In genomic region chr21:36069713-36070573, GRCh38 we compare ENCODE assay signal across 8 cellular contexts. TPM values are rescaled to one million over a fixed set of nuclear protein-coding genes. Genes with fewer than 3 reads are reported as not detected.
DNase-seq lines count a peak whose midpoint lies in the region; ATAC-seq and TF ChIP-seq lines count a peak whose summit lies in the region.

Gene CBR1, plus strand, starts transcription at chr21:36070024. Its CDS starts 92 bp downstream, at chr21:36070116.

- no peaks in the 10 kb centered on the region for H4K20me1 ChIP-seq in fibroblast of lung (ENCODE audit: control insufficient read depth, extremely low read depth, insufficient read depth, low read length)

- no TSS peak for BruUV-seq in Panc1 (replicated peaks; lab: Mats Ljungman, UMichigan)

- in situ Hi-C loops in Panc1 (cut with HindIII; ENCODE audit: low pct_unique_long_range_greater_than_20kb, low sequenced_read_pairs) = no loop called here

- peak; percentile 96 for DNase-seq in D341Med (ENCODE audit: low spot score)
- DNase-seq in Panc1 (ENCODE audit: low read depth, low spot score) = no peak
- DNase-seq in fibroblast of lung (ENCODE audit: low read depth in 2 of 2) = peak; percentile 94 to 96
- peak; percentile 87 for DNase-seq in naive B cell
- peak; percentile 78 to 92 for DNase-seq in stimulated activated effector memory CD8-positive, alpha-beta T cell treated with anti-CD3 and anti-CD28 coated beads, Interleukin-12 subunit alpha, Interleukin-12 subunit beta, amount 100 ng/mL, for 72 hours (ENCODE audit: low spot score in 2 of 2)

- POLR2A ChIA-PET in Panc1 (lab: Charles Lee) = interaction anchor here (1.0 kb wide), 1 partner anchor 10 kb away, joined by 5 read pairs; no protein-coding TSS in a partner anchor

- no peaks in the 10 kb centered on the region for H3K27me3 ChIP-seq in Panc1 (ENCODE audit: control insufficient read depth, insufficient read depth, low read length)
- H3K27me3 ChIP-seq in fibroblast of lung (ENCODE audit: control insufficient read depth, insufficient read depth, low read length) = no peaks in the 10 kb centered on the region

- peak within 1 kb of the TSS; percentile 93 for H2AFZ ChIP-seq in fibroblast of lung (ENCODE audit: low read length)

- CTCF ChIA-PET in Panc1 (lab: Charles Lee) = no interaction called here

- intact Hi-C loops in Panc1 (cut with micrococcal nuclease; ENCODE audit: unreplicated experiment) = no loop called here

- H3K27ac ChIP-seq in Panc1 (ENCODE audit: low read length) (peak within 1 kb of the TSS; percentile 84), fibroblast of lung (ENCODE audit: insufficient read depth, low read length) (peak within 1 kb of the TSS; percentile 87)

- ATAC-seq in GM21529 (IDR thresholded peaks at IDR 0.05; ENCODE audit: unreplicated experiment) (peak; percentile 95), Panc1 (peak; percentile 98), naive B cell (ENCODE audit: low read depth in 2 of 2) (peak; percentile 96 to 98)
- peak; percentile 97 for ATAC-seq in activated T-helper 17 cell treated with anti-CD3 and anti-CD28 coated beads, Interleukin-2, amount 50 U/mL, for 72 hours (replicated peaks)
- peak; percentile 99 for ATAC-seq in stimulated activated effector memory CD8-positive, alpha-beta T cell treated with anti-CD3 and anti-CD28 coated beads, Interleukin-12 subunit alpha, Interleukin-12 subunit beta, amount 100 ng/mL, for 72 hours

- H3K9ac ChIP-seq in fibroblast of lung (ENCODE audit: insufficient read depth, low read length) = peak within 1 kb of the TSS; percentile 90

- H3K79me2 ChIP-seq in fibroblast of lung (ENCODE audit: control insufficient read depth, insufficient read depth, low read length) = peaks cover 20% of the 10 kb centered on the region

- H3K36me3 ChIP-seq in Panc1 (ENCODE audit: control insufficient read depth, insufficient read depth, low read length) (no peaks in the 10 kb centered on the region), fibroblast of lung (ENCODE audit: control insufficient read depth, insufficient read depth, low read length) (peaks cover 8% of the 10 kb centered on the region)

- H3K4me3 Mint-ChIP-seq in IgD-negative memory B cell (peak within 1 kb of the TSS; percentile 79 to 92 (median 90)), naive B cell (peak within 1 kb of the TSS; percentile 84 to 94 (median 90))
- H3K4me3 Mint-ChIP-seq in activated T-helper 17 cell treated with anti-CD3 and anti-CD28 coated beads, Interleukin-2, amount 50 U/mL, for 72 hours = peak within 1 kb of the TSS; percentile 65
- H3K4me3 Mint-ChIP-seq in stimulated activated effector memory CD8-positive, alpha-beta T cell treated with anti-CD3 and anti-CD28 coated beads, Interleukin-12 subunit alpha, Interleukin-12 subunit beta, amount 100 ng/mL, for 72 hours = peak within 1 kb of the TSS; percentile 90

- peaks cover 2 to 7% (median 4%) of the 10 kb centered on the region in 3 donors for H3K9me3 Mint-ChIP-seq in IgD-negative memory B cell
- no peaks in the 10 kb centered on the region for H3K9me3 Mint-ChIP-seq in activated T-helper 17 cell treated with anti-CD3 and anti-CD28 coated beads, Interleukin-2, amount 50 U/mL, for 72 hours
- H3K9me3 Mint-ChIP-seq in naive B cell = peaks cover 0 to 13% (median 5%) of the 10 kb centered on the region in 7 donors
- H3K9me3 Mint-ChIP-seq in stimulated activated effector memory CD8-positive, alpha-beta T cell treated with anti-CD3 and anti-CD28 coated beads, Interleukin-12 subunit alpha, Interleukin-12 subunit beta, amount 100 ng/mL, for 72 hours = peaks cover 3% of the 10 kb centered on the region

- H3K4me1 Mint-ChIP-seq in IgD-negative memory B cell (peaks cover 13 to 30% (median 25%) of the 10 kb centered on the region in 3 donors), naive B cell (peaks cover 23 to 38% (median 32%) of the 10 kb centered on the region in 3 donors)
- peaks cover 21% of the 10 kb centered on the region for H3K4me1 Mint-ChIP-seq in activated T-helper 17 cell treated with anti-CD3 and anti-CD28 coated beads, Interleukin-2, amount 50 U/mL, for 72 hours
- peaks cover 44% of the 10 kb centered on the region for H3K4me1 Mint-ChIP-seq in stimulated activated effector memory CD8-positive, alpha-beta T cell treated with anti-CD3 and anti-CD28 coated beads, Interleukin-12 subunit alpha, Interleukin-12 subunit beta, amount 100 ng/mL, for 72 hours

- H3K4me1 ChIP-seq in Panc1 (ENCODE audit: control insufficient read depth, insufficient read depth, low read length) (no peaks in the 10 kb centered on the region), fibroblast of lung (ENCODE audit: control insufficient read depth, extremely low read depth, insufficient read depth, low read length) (peaks cover 7% of the 10 kb centered on the region)

- H3K36me3 Mint-ChIP-seq in IgD-negative memory B cell (no peaks in the 10 kb centered on the region), naive B cell (peaks cover 9 to 16% of the 10 kb centered on the region in 2 donors)
- peaks cover 23% of the 10 kb centered on the region for H3K36me3 Mint-ChIP-seq in activated T-helper 17 cell treated with anti-CD3 and anti-CD28 coated beads, Interleukin-2, amount 50 U/mL, for 72 hours (ENCODE audit: low read depth)
- peaks cover 15% of the 10 kb centered on the region for H3K36me3 Mint-ChIP-seq in stimulated activated effector memory CD8-positive, alpha-beta T cell treated with anti-CD3 and anti-CD28 coated beads, Interleukin-12 subunit alpha, Interleukin-12 subunit beta, amount 100 ng/mL, for 72 hours

- H3K4me2 ChIP-seq in fibroblast of lung (ENCODE audit: extremely low read depth, insufficient read depth, low read length) = peak within 1 kb of the TSS; percentile 96

- peaks cover 17% of the 10 kb centered on the region for H3K9me3 ChIP-seq in Panc1 (ENCODE audit: control insufficient read depth, insufficient read depth, low read depth, low read length)
- no peaks in the 10 kb centered on the region for H3K9me3 ChIP-seq in fibroblast of lung (ENCODE audit: control insufficient read depth, insufficient read depth, low read depth, low read length)

- H3K4me3 ChIP-seq in Panc1 (ENCODE audit: low read depth in 2 of 2, low read length in 2 of 2) (peak within 1 kb of the TSS; percentile 54 to 70), fibroblast of lung (replicated peaks in 1 of 4; ENCODE audit: control extremely low read depth in 1 of 4, insufficient read depth in 1 of 4, low read depth in 3 of 4, low read length in 4 of 4) (peak within 1 kb of the TSS; percentile 68 to 96 (median 84))

- peak within 1 kb of the TSS; percentile 27 to 73 (median 48) for H3K27ac Mint-ChIP-seq in IgD-negative memory B cell
- peak within 1 kb of the TSS; percentile 20 for H3K27ac Mint-ChIP-seq in activated T-helper 17 cell treated with anti-CD3 and anti-CD28 coated beads, Interleukin-2, amount 50 U/mL, for 72 hours
- peak within 1 kb of the TSS; percentile 53 to 94 (median 68) for H3K27ac Mint-ChIP-seq in naive B cell
- peak within 1 kb of the TSS; percentile 92 for H3K27ac Mint-ChIP-seq in stimulated activated effector memory CD8-positive, alpha-beta T cell treated with anti-CD3 and anti-CD28 coated beads, Interleukin-12 subunit alpha, Interleukin-12 subunit beta, amount 100 ng/mL, for 72 hours

- TF ChIP-seq CTCF in Panc1 (IDR thresholded peaks at IDR 0.05) (no peak), fibroblast of lung (conservative IDR thresholded peaks at IDR 0.05 in 1 of 2, IDR thresholded peaks at IDR 0.05 in 1 of 2; ENCODE audit: low read depth in 1 of 2, low read length in 2 of 2) (no peak)

- no peaks in the 10 kb centered on the region for H3K27me3 Mint-ChIP-seq in IgD-negative memory B cell
- H3K27me3 Mint-ChIP-seq in activated T-helper 17 cell treated with anti-CD3 and anti-CD28 coated beads, Interleukin-2, amount 50 U/mL, for 72 hours = no peaks in the 10 kb centered on the region
- H3K27me3 Mint-ChIP-seq in naive B cell = peaks cover 0 to 3% (median 0%) of the 10 kb centered on the region in 3 donors

RNA-seq across cellular contexts. Expression of gene CBR1, which starts in this region (rescaled TPM):
- polyA plus RNA-seq in IgD-negative memory B cell = 42.3 TPM
- total RNA-seq in Panc1 (2021; ENCODE audit: unreplicated experiment) = 27.8 TPM
- polyA plus RNA-seq in Panc1 (2012; ENCODE audit: insufficient read length) = 71.7 TPM
- total RNA-seq in activated T-helper 17 cell treated with anti-CD3 and anti-CD28 coated beads, Interleukin-2, amount 50 U/mL, for 72 hours = 10 to 100 TPM; 21.8 to 63.9 TPM
- 124 and 152 TPM in 2 replicates for total RNA-seq in fibroblast of lung
- 131 and 163 TPM in 2 replicates for polyA plus RNA-seq in fibroblast of lung
- 125 and 178 TPM in 2 replicates for polyA plus RNA-seq in fibroblast of lung (2012)
- 55.4 and 66.8 TPM in 2 replicates for polyA minus RNA-seq in fibroblast of lung (ENCODE audit: low replicate concordance)
- polyA plus RNA-seq in naive B cell (ENCODE audit: low read depth in 6 of 6) = 10 to 100 TPM; 15.4 to 44.6 (median 32.2) TPM

Comparison
In these comparisons a context has a peak if more than half of its experiments do, and no peak if none do; other contexts are left out.
1. H3K27ac Mint-ChIP-seq: peak in every context shown above with its lines; median percentile 92 in stimulated activated effector memory CD8-positive, alpha-beta T cell treated with anti-CD3 and anti-CD28 coated beads, Interleukin-12 subunit alpha, Interleukin-12 subunit beta, amount 100 ng/mL, for 72 hours; 68 in naive B cell; 48 in IgD-negative memory B cell; 20 in activated T-helper 17 cell treated with anti-CD3 and anti-CD28 coated beads, Interleukin-2, amount 50 U/mL, for 72 hours.